In genomic region chr1:205354259-205354904, GRCh38 we compare ENCODE assay signal across 9 cellular contexts. TPM values are rescaled to one million over a fixed set of nuclear protein-coding genes. Genes with fewer than 3 reads are reported as not detected.
DNase-seq lines count a peak whose midpoint lies in the region; ATAC-seq and TF ChIP-seq lines count a peak whose summit lies in the region.
"Had no signal": no experiment of that assay in that cellular context is flagged by ENCODE, and none has a peak within 500 bp of the region (broad histone marks: within the 10 kb centered on the region; RNA-seq: fewer than 3 reads in every experiment).

No MANE protein-coding gene starts in this region.

- H3K36me3 Mint-ChIP-seq in activated T-helper 17 cell treated with anti-CD3 and anti-CD28 coated beads, Interleukin-2, amount 50 U/mL, for 72 hours (ENCODE audit: low read depth): no peaks in the 10 kb centered on the region
- no peaks in the 10 kb centered on the region for H3K36me3 Mint-ChIP-seq in progenitor cell of endocrine pancreas (ENCODE audit: insufficient read depth)
- H3K36me3 Mint-ChIP-seq: IgD-negative memory B cell had no signal

- H3K4me1 Mint-ChIP-seq in activated T-helper 17 cell treated with anti-CD3 and anti-CD28 coated beads, Interleukin-2, amount 50 U/mL, for 72 hours: no peaks in the 10 kb centered on the region
- H3K4me1 Mint-ChIP-seq in progenitor cell of endocrine pancreas (ENCODE audit: low read depth): peaks cover 3% of the 10 kb centered on the region

- no peaks in the 10 kb centered on the region for H3K4me1 ChIP-seq in foreskin keratinocyte

- DNase-seq in CMK (ENCODE audit: low read depth) (peak; percentile 36), KG1 (lab: John Stamatoyannopoulos, UW) (peak; percentile 28), RPMI7951 (ENCODE audit: low read depth) (peak; percentile 58), foreskin keratinocyte (peak in 1 of 2 donors; percentile 48), progenitor cell of endocrine pancreas (ENCODE audit: low spot score, unreplicated experiment) (peak; percentile 36)

- peak; percentile 66 for ATAC-seq in activated T-helper 17 cell treated with anti-CD3 and anti-CD28 coated beads, Interleukin-2, amount 50 U/mL, for 72 hours (replicated peaks)
- ATAC-seq in foreskin keratinocyte (peak; percentile 50), GM21360 (IDR thresholded peaks at IDR 0.05; ENCODE audit: unreplicated experiment) (no peak), HG03135 (IDR thresholded peaks at IDR 0.05; ENCODE audit: unreplicated experiment) (no peak)

- H3K4me3 Mint-ChIP-seq in activated T-helper 17 cell treated with anti-CD3 and anti-CD28 coated beads, Interleukin-2, amount 50 U/mL, for 72 hours: no peak overlapping the region
- H3K4me3 Mint-ChIP-seq in progenitor cell of endocrine pancreas (ENCODE audit: low read depth): no peak overlapping the region
- H3K4me3 Mint-ChIP-seq: IgD-negative memory B cell had no signal

- no peak overlapping the region for H3K27ac ChIP-seq in foreskin keratinocyte

- H3K9me3 Mint-ChIP-seq in activated T-helper 17 cell treated with anti-CD3 and anti-CD28 coated beads, Interleukin-2, amount 50 U/mL, for 72 hours: no peaks in the 10 kb centered on the region
- no peaks in the 10 kb centered on the region for H3K9me3 Mint-ChIP-seq in progenitor cell of endocrine pancreas (ENCODE audit: low read depth)
- H3K9me3 Mint-ChIP-seq: IgD-negative memory B cell had no signal

- peaks cover 23% of the 10 kb centered on the region for H3K27me3 Mint-ChIP-seq in activated T-helper 17 cell treated with anti-CD3 and anti-CD28 coated beads, Interleukin-2, amount 50 U/mL, for 72 hours
- peaks cover 63% of the 10 kb centered on the region for H3K27me3 Mint-ChIP-seq in progenitor cell of endocrine pancreas

- peak; percentile 85 for TF ChIP-seq CTCF in foreskin keratinocyte (conservative IDR thresholded peaks at IDR 0.05)
- peak; percentile 87 for TF ChIP-seq CTCF in progenitor cell of endocrine pancreas (IDR thresholded peaks at IDR 0.05; ENCODE audit: unreplicated experiment)

- peaks cover 31% of the 10 kb centered on the region for H3K27me3 ChIP-seq in foreskin keratinocyte

- no peak overlapping the region for H3K27ac Mint-ChIP-seq in activated T-helper 17 cell treated with anti-CD3 and anti-CD28 coated beads, Interleukin-2, amount 50 U/mL, for 72 hours
- H3K27ac Mint-ChIP-seq in progenitor cell of endocrine pancreas: no peak overlapping the region
- H3K27ac Mint-ChIP-seq: IgD-negative memory B cell had no signal

RNA-seq across cellular contexts. Expression of gene KLHDC8A, which starts 2.3 kb away (rescaled TPM):
- total RNA-seq in RPMI7951 (2014; rRNA removed; shearing (Covaris generic)): not detected in 2 replicates
- not detected for total RNA-seq in activated T-helper 17 cell treated with anti-CD3 and anti-CD28 coated beads, Interleukin-2, amount 50 U/mL, for 72 hours
- total RNA-seq in foreskin keratinocyte (not detected in 2 replicates), progenitor cell of endocrine pancreas (0.18 and 0.36 TPM in 2 replicates)
- polyA plus RNA-seq in foreskin keratinocyte: not detected in 2 replicates

RNA-seq across cellular contexts. Expression of gene NUAK2, which starts 32.8 kb away (rescaled TPM):
- total RNA-seq in RPMI7951 (2014; rRNA removed; shearing (Covaris generic)): 0.78 and 1.2 TPM in 2 replicates
- 1 to 10 TPM; 1.2 to 2.9 TPM for total RNA-seq in activated T-helper 17 cell treated with anti-CD3 and anti-CD28 coated beads, Interleukin-2, amount 50 U/mL, for 72 hours
- total RNA-seq in foreskin keratinocyte (15.1 and 21.6 TPM in 2 replicates), progenitor cell of endocrine pancreas (4.5 and 5.6 TPM in 2 replicates)
- polyA plus RNA-seq in foreskin keratinocyte: 9.5 and 12.4 TPM in 2 replicates

Comparison
In these comparisons a context has a peak if more than half of its experiments do, and no peak if none do; other contexts are left out.
1. ATAC-seq: peak in activated T-helper 17 cell treated with anti-CD3 and anti-CD28 coated beads, Interleukin-2, amount 50 U/mL, for 72 hours (single experiment) and foreskin keratinocyte (single experiment); none in GM21360 (single experiment) and HG03135 (single experiment).